18 cellular contexts compared by ENCODE assay signal in genomic region chr22:40829131-40829530, GRCh38. TPM values are rescaled to one million over a fixed set of nuclear protein-coding genes. Genes with fewer than 3 reads are reported as not detected.
DNase-seq lines count a peak whose midpoint lies in the region; FAIRE-seq and TF ChIP-seq lines count a peak whose summit lies in the region.
"Had no signal": no experiment of that assay in that cellular context is flagged by ENCODE, and none has a peak within 500 bp of the region (broad histone marks: within the 10 kb centered on the region; RNA-seq: fewer than 3 reads in every experiment).

No MANE protein-coding gene starts in this region.

- TF ChIP-seq POLR2A in GM12892 (IDR thresholded peaks at IDR 0.05; ENCODE audit: low read depth, low read length): no peak

- H3K36me3 ChIP-seq in A673 (ENCODE audit: insufficient read depth, low read length, poor library complexity, severe bottlenecking): peaks cover 78% of the 10 kb centered on the region
- no peaks in the 10 kb centered on the region for H3K36me3 ChIP-seq in Caco-2 (ENCODE audit: control insufficient read depth, insufficient read depth, low read length)

- FAIRE-seq in GM12892 (lab: Jason Lieb, UNC): no peak

- intact Hi-C loops in A673 (cut with micrococcal nuclease; ENCODE audit: unreplicated experiment): no loop called here
- intact Hi-C loops in Caco-2 (cut with micrococcal nuclease; ENCODE audit: unreplicated experiment): no loop called here

- peaks cover 13% of the 10 kb centered on the region for H3K4me1 Mint-ChIP-seq in Caco-2 (ENCODE audit: low read depth, unreplicated experiment)
- H3K4me1 Mint-ChIP-seq in mesothelial cell of epicardium: peaks cover 9% of the 10 kb centered on the region

- H3K36me3 Mint-ChIP-seq in Caco-2 (ENCODE audit: insufficient read depth, unreplicated experiment) (peaks cover 79% of the 10 kb centered on the region), mesothelial cell of epicardium (peaks cover 29% of the 10 kb centered on the region)

- CTCF ChIA-PET in A673 (lab: Charles Lee) (no interaction called here), Caco-2 (lab: Charles Lee) (no interaction called here)

- H3K4me3 ChIP-seq in A673 (ENCODE audit: low read depth, low read length, poor library complexity, severe bottlenecking) (no peak overlapping the region), Caco-2 (ENCODE audit: low read depth, low read length) (no peak overlapping the region)
- H3K4me3 ChIP-seq: HAP-1 had no signal

- TF ChIP-seq CTCF in A673 (conservative IDR thresholded peaks at IDR 0.05; ENCODE audit: low read depth, low read length) (no peak), Caco-2 (IDR thresholded peaks at IDR 0.05; ENCODE audit: insufficient read depth in 1 of 2, low read depth in 1 of 2, low read length in 1 of 2, severe bottlenecking in 1 of 2, unreplicated experiment in 1 of 2) (no peak), mesothelial cell of epicardium (IDR thresholded peaks at IDR 0.05; ENCODE audit: unreplicated experiment) (no peak)

- peak; percentile 82 for DNase-seq in A673 (ENCODE audit: low spot score)
- no peak for DNase-seq in Caco-2
- peak; percentile 21 for DNase-seq in amniotic epithelial cell (ENCODE audit: low read depth)
- DNase-seq in mesothelial cell of epicardium (ENCODE audit: low spot score in 2 of 2, unreplicated experiment in 2 of 2): no peak
- DNase-seq in GM12892 (ENCODE audit: insufficient read length): no peak
- no peak for DNase-seq in GM19240 (ENCODE audit: insufficient read length, low spot score)
- no peak for DNase-seq in HPDE6-E6E7 (ENCODE audit: extremely low spot score)
- DNase-seq: AML-193; CD4-positive, alpha-beta T cell; DMS153; DMS79; GDM1 had no signal

- BruUV-seq in A673 (replicated peaks; lab: Mats Ljungman, UMichigan): no TSS peak
- no TSS peak for BruUV-seq in Caco-2 (replicated peaks; lab: Mats Ljungman, UMichigan)

- H3K4me1 ChIP-seq in A673 (ENCODE audit: insufficient read depth, low read length, poor library complexity, severe bottlenecking) (peaks cover 66% of the 10 kb centered on the region), Caco-2 (peaks cover 29% of the 10 kb centered on the region)

- no peaks in the 10 kb centered on the region for H3K27me3 ChIP-seq in A673 (replicated peaks; ENCODE audit: insufficient read depth, low read depth, low read length, poor library complexity)
- H3K27me3 ChIP-seq in Caco-2 (replicated peaks; ENCODE audit: control insufficient read depth, insufficient read depth, low read length): no peaks in the 10 kb centered on the region

- POLR2A ChIA-PET in A673 (lab: Charles Lee; ENCODE audit: low non-redundant PET) (interaction anchor here (0.7 kb wide), 1 partner anchor 553 kb away, joined by 3 read pairs; the partner anchor contains the start of gene TEF), Caco-2 (lab: Charles Lee) (interaction anchor here (0.6 kb wide), 1 partner anchor 114 kb away, joined by 3 read pairs; no protein-coding TSS in a partner anchor)

- H3K4me3 Mint-ChIP-seq in Caco-2 (ENCODE audit: unreplicated experiment) (no peak overlapping the region), mesothelial cell of epicardium (no peak overlapping the region)
- H3K4me3 Mint-ChIP-seq: CD4-positive, alpha-beta T cell had no signal

- peak overlapping the region; percentile 61 for H3K27ac ChIP-seq in A673 (ENCODE audit: low read depth, low read length, poor library complexity, severe bottlenecking)
- H3K27ac ChIP-seq: C4-2B had no signal

- H3K27ac Mint-ChIP-seq in Caco-2 (ENCODE audit: unreplicated experiment) (peak overlapping the region; percentile 29), mesothelial cell of epicardium (peak overlapping the region; percentile 55)
- H3K27ac Mint-ChIP-seq: CD4-positive, alpha-beta T cell had no signal

- no peaks in the 10 kb centered on the region for H3K27me3 Mint-ChIP-seq in Caco-2 (ENCODE audit: insufficient read depth, unreplicated experiment)
- no peaks in the 10 kb centered on the region for H3K27me3 Mint-ChIP-seq in mesothelial cell of epicardium (ENCODE audit: low read depth)
- H3K27me3 Mint-ChIP-seq: CD4-positive, alpha-beta T cell had no signal

- H3K9me3 ChIP-seq in A673 (ENCODE audit: low read depth, low read length, poor library complexity, severe bottlenecking) (no peaks in the 10 kb centered on the region), Caco-2 (no peaks in the 10 kb centered on the region)
- H3K9me3 ChIP-seq: HAP-1 had no signal

- H3K9me3 Mint-ChIP-seq in Caco-2 (ENCODE audit: unreplicated experiment) (no peaks in the 10 kb centered on the region), mesothelial cell of epicardium (no peaks in the 10 kb centered on the region)
- H3K9me3 Mint-ChIP-seq: CD4-positive, alpha-beta T cell had no signal

RNA-seq across cellular contexts. Expression of gene SLC25A17, which starts 10.0 kb away (rescaled TPM):
- total RNA-seq in A673 (2021): 42.7 and 51.6 TPM in 2 replicates
- 23.1 and 23.5 TPM in 2 replicates for total RNA-seq in Caco-2 (2022)
- total RNA-seq in mesothelial cell of epicardium: 30.1 to 31.1 TPM (median 30.6 TPM) in 3 replicates
- 35.6 TPM for polyA plus RNA-seq in GM12892 (2012; ENCODE audit: missing spikeins)

RNA-seq across cellular contexts. Expression of gene ST13, which starts 27.3 kb away (rescaled TPM):
- total RNA-seq in A673 (2021) (337 and 365 TPM in 2 replicates), Caco-2 (2022) (364 and 385 TPM in 2 replicates), mesothelial cell of epicardium (327 to 365 TPM (median 344 TPM) in 3 replicates)
- 310 TPM for polyA plus RNA-seq in GM12892 (2012; ENCODE audit: missing spikeins)

RNA-seq across cellular contexts. Expression of gene XPNPEP3, which starts 27.8 kb away (rescaled TPM):
- total RNA-seq in A673 (2021): 30.3 and 31.3 TPM in 2 replicates
- 32.4 and 35.4 TPM in 2 replicates for total RNA-seq in Caco-2 (2022)
- total RNA-seq in mesothelial cell of epicardium: 21.2 to 24.8 TPM (median 22.6 TPM) in 3 replicates
- 8.9 TPM for polyA plus RNA-seq in GM12892 (2012; ENCODE audit: missing spikeins)

RNA-seq across cellular contexts. Expression of gene DNAJB7, which starts 32.8 kb away (rescaled TPM):
- total RNA-seq in A673 (2021) (not detected in 2 replicates), Caco-2 (2022) (not detected in 2 replicates), mesothelial cell of epicardium (not detected in 3 replicates)
- 0.45 TPM for polyA plus RNA-seq in GM12892 (2012; ENCODE audit: missing spikeins)
- total RNA-seq: CD4-positive, alpha-beta T cell; Daoy; H4; HT-29 had no signal
- polyA plus RNA-seq: BJ had no signal

Comparison
In these comparisons a context has a peak if more than half of its experiments do, and no peak if none do; other contexts are left out.
1. DNase-seq: peak in A673 (single experiment) and amniotic epithelial cell (single experiment); none in Caco-2 (0 of 2), mesothelial cell of epicardium (0 of 2), GM12892 (single experiment), GM19240 (single experiment) and HPDE6-E6E7 (single experiment).